In genomic region chr21:15894596-15894995, GRCh38 we compare ENCODE assay signal across 11 cellular contexts.
DNase-seq lines count a peak whose midpoint lies in the region; ATAC-seq and TF ChIP-seq lines count a peak whose summit lies in the region.
"Had no signal": no experiment of that assay in that cellular context is flagged by ENCODE, and none has a peak within 500 bp of the region (broad histone marks: within the 10 kb centered on the region; RNA-seq: fewer than 3 reads in every experiment).

No MANE protein-coding gene starts in this region.

- H3K9ac ChIP-seq in PC-3 (ENCODE audit: low read length) = no peak overlapping the region

- DNase-seq in NCI-H446 treated with DMSO at 0.1 percent for 48 hours (lab: John Stamatoyannopoulos, UW) (peak; percentile 16), NCI-H446 (lab: John Stamatoyannopoulos, UW) (no peak), PC-3 (peak; percentile 41), fibroblast of peridontal ligament (ENCODE audit: extremely low read depth) (peak; percentile 71), tibial artery (no peak), germinal center (ENCODE audit: low spot score) (no peak), DMS153 treated with DMSO at 0.1 percent for 48 hours (lab: John Stamatoyannopoulos, UW; ENCODE audit: unreplicated experiment) (no peak)
- no peak for DNase-seq in activated naive CD4-positive, alpha-beta T cell (lab: John Stamatoyannopoulos, UW)
- DNase-seq: KG1, thyroid gland, WERI-Rb-1 had no signal

- H3K27ac ChIP-seq in PC-3 (ENCODE audit: low read length) = no peak overlapping the region
- no peak overlapping the region for H3K27ac ChIP-seq in tibial artery
- H3K27ac ChIP-seq: WERI-Rb-1 had no signal

- H3K27me3 ChIP-seq in PC-3 (ENCODE audit: low read length) (no peaks in the 10 kb centered on the region), tibial artery (no peaks in the 10 kb centered on the region)
- H3K27me3 ChIP-seq: thyroid gland had no signal

- no peak overlapping the region for H2AFZ ChIP-seq in PC-3 (ENCODE audit: low read length)

- H3K4me1 ChIP-seq in PC-3 (ENCODE audit: insufficient read depth, low read length) = no peaks in the 10 kb centered on the region
- peaks cover 0 to 15% (median 2%) of the 10 kb centered on the region in 4 donors for H3K4me1 ChIP-seq in tibial artery

- CTCF ChIA-PET in PC-3 (lab: Charles Lee) = no interaction called here

- intact Hi-C loops in PC-3 (cut with micrococcal nuclease) (loop anchor here (1.0 to 5.0 kb wide), 3 partner anchors 108 to 436 kb away; no protein-coding TSS in a partner anchor), tibial artery (cut with DNase I; ENCODE audit: low total_unique reads) (no loop called here)

- no TSS peak for BruUV-seq in PC-3 (replicated peaks; lab: Mats Ljungman, UMichigan)

- TF ChIP-seq CTCF in PC-3 (conservative IDR thresholded peaks at IDR 0.05; ENCODE audit: low read depth, low read length) = peak; percentile 70
- TF ChIP-seq CTCF in tibial artery (IDR thresholded peaks at IDR 0.05) = peak; percentile 34 to 48

- H3K9me3 ChIP-seq in PC-3 (ENCODE audit: low read length) (no peaks in the 10 kb centered on the region), tibial artery (no peaks in the 10 kb centered on the region)
- H3K9me3 ChIP-seq: thyroid gland had no signal

- POLR2A ChIA-PET in PC-3 (lab: Charles Lee; ENCODE audit: unreplicated experiment) = no interaction called here

- no peaks in the 10 kb centered on the region for H3F3A ChIP-seq in PC-3 (ENCODE audit: low read length, unreplicated experiment)

- no peaks in the 10 kb centered on the region for H4K20me1 ChIP-seq in PC-3 (ENCODE audit: low read length)

- H3K79me2 ChIP-seq in PC-3 (ENCODE audit: low read length) = no peaks in the 10 kb centered on the region

- H3K36me3 ChIP-seq in PC-3 (ENCODE audit: low read depth, low read length) = no peaks in the 10 kb centered on the region
- no peaks in the 10 kb centered on the region for H3K36me3 ChIP-seq in tibial artery
- H3K36me3 ChIP-seq: thyroid gland, WERI-Rb-1 had no signal

- no peaks in the 10 kb centered on the region for H3K9me2 ChIP-seq in PC-3 (replicated peaks; ENCODE audit: low read length)

- no peak overlapping the region for H3K4me2 ChIP-seq in PC-3 (ENCODE audit: low read length)

- ATAC-seq in PC-3 = peak; percentile 43

- H3K4me3 ChIP-seq in PC-3 (ENCODE audit: low read length) (no peak overlapping the region), tibial artery (no peak overlapping the region)
- H3K4me3 ChIP-seq: thyroid gland had no signal

Comparison
In these comparisons a context has a peak if more than half of its experiments do, and no peak if none do; other contexts are left out.
1. DNase-seq: peak in NCI-H446 treated with DMSO at 0.1 percent for 48 hours (single experiment), PC-3 (single experiment) and fibroblast of peridontal ligament (single experiment); none in NCI-H446 (0 of 2), tibial artery (0 of 2), germinal center (single experiment), DMS153 treated with DMSO at 0.1 percent for 48 hours (single experiment) and activated naive CD4-positive, alpha-beta T cell (0 of 4).